9 cellular contexts compared by ENCODE assay signal in the genomic region with DNA sequence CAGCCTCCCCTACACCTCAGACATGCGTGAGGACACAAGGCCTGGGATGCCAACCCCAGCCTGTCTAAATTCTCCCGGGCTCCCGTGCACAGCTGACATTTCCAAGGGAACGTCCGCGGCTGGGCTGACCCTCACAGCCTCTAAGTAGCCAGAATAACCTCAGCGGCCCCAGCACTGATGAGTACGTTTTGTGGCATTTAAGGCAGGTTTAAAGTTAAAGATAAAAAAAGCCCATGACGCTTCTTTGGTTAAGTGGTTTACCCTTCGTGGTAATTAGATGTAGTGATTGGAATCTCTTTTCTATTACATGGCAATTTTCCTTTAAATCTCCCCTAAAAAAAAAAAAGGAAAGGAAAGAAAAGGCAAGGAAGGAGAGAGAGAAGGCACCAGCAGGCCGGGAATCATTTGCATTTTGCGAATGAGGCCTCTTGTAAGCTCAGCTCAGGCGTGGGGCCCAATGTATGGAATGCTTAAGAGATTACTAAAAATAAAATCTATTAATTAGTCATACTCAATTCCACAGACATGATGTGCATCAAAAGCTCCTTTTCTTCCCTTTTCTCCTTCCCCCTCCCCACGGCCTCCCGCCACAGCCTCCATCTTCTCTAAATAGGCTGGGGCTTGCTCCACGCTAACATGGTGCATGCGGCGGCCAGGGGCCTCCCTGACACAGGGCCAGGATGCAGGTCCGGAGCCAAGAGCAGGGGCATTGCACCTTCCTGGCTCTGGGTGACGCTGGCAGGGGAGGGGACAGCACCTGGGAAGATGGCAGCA. TPM values are rescaled to one million over a fixed set of nuclear protein-coding genes. Genes with fewer than 3 reads are reported as not detected.
DNase-seq lines count a peak whose midpoint lies in the region; ATAC-seq and TF ChIP-seq lines count a peak whose summit lies in the region.
"Had no signal": no experiment of that assay in that cellular context is flagged by ENCODE, and none has a peak within 500 bp of the region (broad histone marks: within the 10 kb centered on the region; RNA-seq: fewer than 3 reads in every experiment).

No MANE protein-coding gene starts in this region.

- POLR2A ChIA-PET in T-cell (lab: Charles Lee) = no interaction called here

- H3K4me2 ChIP-seq in H9 (ENCODE audit: insufficient read depth, insufficient read length, low read length) (no peak overlapping the region), smooth muscle cell (peak overlapping the region; percentile 73)

- H4K20me1 ChIP-seq in H9 (ENCODE audit: control insufficient read depth, insufficient read depth, insufficient read length) = no peaks in the 10 kb centered on the region
- peaks cover 12% of the 10 kb centered on the region for H4K20me1 ChIP-seq in smooth muscle cell (ENCODE audit: low read depth)

- H2BK12ac ChIP-seq in H9 (ENCODE audit: insufficient read length, low read depth, low read length) = no peak overlapping the region

- peak overlapping the region in 1 of 2 experiments; percentile 38; a peak in 3 of 5 replicates for H3K4me3 Mint-ChIP-seq in H9
- no peak overlapping the region for H3K4me3 Mint-ChIP-seq in T-cell

- H3K9me3 ChIP-seq in H9 (ENCODE audit: control insufficient read depth, low read depth, low read length) (no peaks in the 10 kb centered on the region), SK-N-MC (ENCODE audit: low read depth, low read length) (no peaks in the 10 kb centered on the region), smooth muscle cell (replicated peaks; ENCODE audit: low read depth) (no peaks in the 10 kb centered on the region)

- H2BK20ac ChIP-seq in H9 (ENCODE audit: low read depth, low read length, poor library complexity, severe bottlenecking) = no peak overlapping the region

- H3F3A ChIP-seq in smooth muscle cell (ENCODE audit: low read depth) = no peaks in the 10 kb centered on the region

- H4K91ac ChIP-seq in H9 (ENCODE audit: insufficient read length, low read depth, low read length) = no peak overlapping the region

- H3K27me3 Mint-ChIP-seq in H9 (ENCODE audit: low read depth) (peaks cover 31% of the 10 kb centered on the region), T-cell (no peaks in the 10 kb centered on the region)

- no peak overlapping the region for H2BK120ac ChIP-seq in H9 (ENCODE audit: low read depth, low read length, poor library complexity, severe bottlenecking)

- H3K9me3 Mint-ChIP-seq in H9 (no peaks in the 10 kb centered on the region), T-cell (no peaks in the 10 kb centered on the region)

- CTCF ChIA-PET in T-cell (lab: Charles Lee) = no interaction called here

- no peak overlapping the region for H4K8ac ChIP-seq in H9 (replicated peaks; ENCODE audit: insufficient read length, low read depth, low read length)

- H3K27ac ChIP-seq in H9 (ENCODE audit: insufficient read length, low read depth, low read length) = no peak overlapping the region
- peak overlapping the region; percentile 83 for H3K27ac ChIP-seq in SK-N-MC
- H3K27ac ChIP-seq in smooth muscle cell (ENCODE audit: low read depth) = peak overlapping the region; percentile 61

- TF ChIP-seq CTCF in H9 (conservative IDR thresholded peaks at IDR 0.05) (no peak), smooth muscle cell (IDR thresholded peaks at IDR 0.05; ENCODE audit: borderline replicate concordance, insufficient read depth, poor library complexity, severe bottlenecking) (no peak)

- H2BK5ac ChIP-seq in H9 (ENCODE audit: insufficient read length, low read length) = no peak overlapping the region

- no peak overlapping the region for H2AK5ac ChIP-seq in H9 (ENCODE audit: insufficient read length, low read length)

- DNase-seq in H9 (no peak), SK-N-MC (ENCODE audit: low read depth, low spot score) (no peak), foreskin melanocyte (peak; percentile 65), smooth muscle cell (lab: John Stamatoyannopoulos, UW; ENCODE audit: unreplicated experiment) (no peak), NCI-H2107 treated with DMSO at 0.1 percent for 48 hours (lab: John Stamatoyannopoulos, UW; ENCODE audit: unreplicated experiment) (no peak), dermis blood vessel endothelial cell (no peak), T-cell (no peak)
- DNase-seq: activated T-cell treated with anti-CD3 and anti-CD28 coated beads, Interleukin-2, amount 50 U/mL, for 1 hour had no signal

- H3K36me3 ChIP-seq in SK-N-MC (ENCODE audit: insufficient read depth, low read length) (peaks cover 2% of the 10 kb centered on the region; the same call in 1 of the 2 replicates), smooth muscle cell (ENCODE audit: low read depth) (no peaks in the 10 kb centered on the region)

- H3K23ac ChIP-seq in H9 (ENCODE audit: insufficient read length, low read depth, low read length) = no peak overlapping the region

- H2AFZ ChIP-seq in H9 (ENCODE audit: low read length) (no peak overlapping the region), smooth muscle cell (ENCODE audit: low read depth) (no peak overlapping the region)

- no peaks in the 10 kb centered on the region; the same call in 1 of the 2 replicates for H3K27me3 ChIP-seq in H9 (ENCODE audit: insufficient read depth, low read length)
- no peaks in the 10 kb centered on the region for H3K27me3 ChIP-seq in smooth muscle cell (ENCODE audit: low read depth)

- no peak overlapping the region for H3T11ph ChIP-seq in H9 (ENCODE audit: low read length)

- H3K4me1 ChIP-seq in H9 (ENCODE audit: insufficient read depth, low read length) (peaks cover 4% of the 10 kb centered on the region; the same call in 1 of the 2 replicates), smooth muscle cell (ENCODE audit: low read depth) (peaks cover 23% of the 10 kb centered on the region)

- H3K4me1 Mint-ChIP-seq in H9 (peaks cover 24 to 53% of the 10 kb centered on the region in 2 experiments), T-cell (peaks cover 3 to 15% (median 4%) of the 10 kb centered on the region in 3 donors)

- H3K79me2 ChIP-seq in H9 (ENCODE audit: insufficient read depth, low read length) = no peaks in the 10 kb centered on the region
- no peaks in the 10 kb centered on the region for H3K79me2 ChIP-seq in smooth muscle cell (ENCODE audit: low read depth)

- no peak overlapping the region for H3K9ac ChIP-seq in H9 (ENCODE audit: extremely low read depth, insufficient read length, low read length)
- H3K9ac ChIP-seq in SK-N-MC (ENCODE audit: insufficient read length) = peak overlapping the region; percentile 17
- H3K9ac ChIP-seq in smooth muscle cell (ENCODE audit: low read depth) = peak overlapping the region; percentile 48

- H4K5ac ChIP-seq in H9 (ENCODE audit: insufficient read length, low read depth, low read length) = no peak overlapping the region

- no peak overlapping the region; the same call in 1 of the 2 replicates for H3K4ac ChIP-seq in H9 (ENCODE audit: low read depth, low read length)

- H3K56ac ChIP-seq in H9 (ENCODE audit: insufficient read length, low read depth, low read length) = no peak overlapping the region

- H3K79me1 ChIP-seq in H9 (ENCODE audit: insufficient read depth, low read depth, low read length, poor library complexity, severe bottlenecking) = no peaks in the 10 kb centered on the region

- peak overlapping the region; percentile 2; the same call in 1 of the 2 replicates for H3K4me3 ChIP-seq in SK-N-MC
- H3K4me3 ChIP-seq in smooth muscle cell = no peak overlapping the region

- H2BK15ac ChIP-seq in H9 (ENCODE audit: low read depth, low read length) = no peak overlapping the region

- no peak overlapping the region for H3K18ac ChIP-seq in H9 (ENCODE audit: insufficient read length, low read depth, low read length)

- peaks cover 0 to under 1% (median 0%) of the 10 kb centered on the region in 3 experiments; a peak in 2 of 7 replicates for H3K36me3 Mint-ChIP-seq in H9 (ENCODE audit: insufficient read depth in 1 of 3, low read depth in 3 of 3)
- H3K36me3 Mint-ChIP-seq in T-cell = no peaks in the 10 kb centered on the region

- peaks cover 3% of the 10 kb centered on the region for H3K23me2 ChIP-seq in H9 (ENCODE audit: insufficient read length, low read depth, low read length, poor library complexity, severe bottlenecking)

- no peak for ATAC-seq in T-cell (replicated peaks in 1 of 4)
- ATAC-seq in HG02852 (IDR thresholded peaks at IDR 0.05; ENCODE audit: unreplicated experiment) = no peak

- H3K27ac Mint-ChIP-seq in H9 (peak overlapping the region in 2 of 3 experiments; percentile 44 to 65; a peak in 3 of 7 replicates), T-cell (no peak overlapping the region)

- no CpG with 5 or more reads among the region's 20 CpGs for WGBS in H9 (ENCODE audit: extremely low coverage, insufficient read length, low lambda C conversion rate)
- 28% methylated on average over 20 of the region's 20 CpGs for WGBS in smooth muscle cell (ENCODE audit: low lambda C conversion rate)

- H3K14ac ChIP-seq in H9 (ENCODE audit: insufficient read depth, low read length) = peak overlapping the region; percentile 73

RNA-seq across cellular contexts. Expression of a gene that starts 44.1 kb away (rescaled TPM):
- total RNA-seq in H9 (2021) = 18.3 and 21.2 TPM in 2 replicates
- 9.2 and 57.9 TPM in 2 replicates for total RNA-seq in smooth muscle cell
- 32.6 and 35.2 TPM in 2 replicates for polyA plus RNA-seq in smooth muscle cell
- 17.5 and 29.3 TPM in 2 replicates for total RNA-seq in dermis blood vessel endothelial cell
- 10 to 100 TPM in 3 of 5 donors, 1 to 10 TPM in 2; 6.0 to 14.8 (median 10.4) TPM for total RNA-seq in T-cell

Comparison
In these comparisons a context has a peak if more than half of its experiments do, and no peak if none do; other contexts are left out.
1. H3K27ac Mint-ChIP-seq: peak in H9 (2 of 3); none in T-cell (0 of 2).